8 cellular contexts compared by ENCODE assay signal in the genomic region with DNA sequence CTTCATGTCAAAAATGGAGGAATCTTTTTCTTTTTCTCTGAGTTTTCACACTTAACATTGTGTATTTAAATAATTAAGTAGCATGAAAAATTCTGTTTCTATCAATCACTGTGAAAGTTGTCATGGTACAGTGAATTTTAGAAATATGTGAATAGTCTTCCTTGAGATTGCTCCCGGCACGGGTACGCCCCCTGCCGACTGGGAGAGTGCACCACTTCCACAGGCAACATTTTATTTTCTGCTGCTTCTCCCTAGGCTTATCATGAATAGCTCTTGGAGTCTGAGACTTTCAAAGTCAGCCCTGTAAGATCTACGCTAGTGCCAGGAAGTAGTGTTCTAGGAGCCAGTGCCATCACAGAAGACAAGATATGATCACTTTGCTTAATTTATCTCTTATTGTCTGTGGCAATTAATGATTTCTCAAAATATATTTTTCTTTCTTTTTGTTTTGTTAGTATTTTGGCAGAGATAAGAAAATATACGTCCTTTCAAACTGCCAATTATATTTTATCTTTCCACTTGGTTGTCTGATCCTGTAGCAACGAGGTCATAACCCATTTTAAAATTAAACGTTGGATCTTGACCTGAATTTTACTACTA.
DNase-seq lines count a peak whose midpoint lies in the region; ATAC-seq and TF ChIP-seq lines count a peak whose summit lies in the region.

No MANE protein-coding gene starts in this region.

- TF ChIP-seq POLR2A in Peyer's patch (IDR thresholded peaks at IDR 0.05) (no peak), erythroblast (IDR thresholded peaks at IDR 0.05; ENCODE audit: low read length) (no peak)

- H3K27me3 ChIP-seq in Peyer's patch, result no peaks in the 10 kb centered on the region

- ATAC-seq in GM19351 (IDR thresholded peaks at IDR 0.05; ENCODE audit: unreplicated experiment) (peak; percentile 83), HG03280 (IDR thresholded peaks at IDR 0.05; ENCODE audit: unreplicated experiment) (peak; percentile 69)

- H3K4me3 Mint-ChIP-seq in osteocyte (ENCODE audit: unreplicated experiment), result no peak overlapping the region

- H3K36me3 Mint-ChIP-seq in osteocyte (ENCODE audit: unreplicated experiment), result no peaks in the 10 kb centered on the region

- no peaks in the 10 kb centered on the region for H3K9me3 Mint-ChIP-seq in osteocyte (ENCODE audit: unreplicated experiment)

- DNase-seq in DMS 273 (lab: John Stamatoyannopoulos, UW; ENCODE audit: unreplicated experiment) (peak; percentile 59), DMS 273 treated with DMSO at 0.1 percent for 48 hours (lab: John Stamatoyannopoulos, UW) (no peak), Peyer's patch (peak in 2 of 3 donors; percentile 56 to 65), erythroblast (lab: John Stamatoyannopoulos, UW) (peak; percentile 42 to 67), osteocyte (ENCODE audit: extremely low spot score, unreplicated experiment) (peak; percentile 85)
- no peak for DNase-seq in stimulated activated naive CD4-positive, alpha-beta T cell (lab: John Stamatoyannopoulos, UW)

- H3K27ac Mint-ChIP-seq in osteocyte (ENCODE audit: unreplicated experiment), result no peak overlapping the region

- no peak overlapping the region for H3K4me3 ChIP-seq in Peyer's patch

- peak in 4 of 6 experiments; percentile 40 to 55 (median 52) for TF ChIP-seq CTCF in Peyer's patch (IDR thresholded peaks at IDR 0.05)
- peak; percentile 88 for TF ChIP-seq CTCF in osteocyte (IDR thresholded peaks at IDR 0.05)

- no peaks in the 10 kb centered on the region for H3K36me3 ChIP-seq in Peyer's patch

- no peaks in the 10 kb centered on the region for H3K9me3 ChIP-seq in Peyer's patch

- peaks cover 10% of the 10 kb centered on the region for H3K27me3 Mint-ChIP-seq in osteocyte (ENCODE audit: unreplicated experiment)

- H3K4me1 ChIP-seq in Peyer's patch, result no peaks in the 10 kb centered on the region

- H3K4me1 Mint-ChIP-seq in osteocyte (ENCODE audit: unreplicated experiment), result no peaks in the 10 kb centered on the region

- no peak overlapping the region for H3K27ac ChIP-seq in Peyer's patch

Comparison
In these comparisons a context has a peak if more than half of its experiments do, and no peak if none do; other contexts are left out.
1. DNase-seq: peak in DMS 273 (single experiment), Peyer's patch (2 of 3), erythroblast (2 of 2) and osteocyte (single experiment); none in DMS 273 treated with DMSO at 0.1 percent for 48 hours (single experiment) and stimulated activated naive CD4-positive, alpha-beta T cell (0 of 6).